9 cellular contexts compared by ENCODE assay signal in genomic region chr6:56757585-56757984, GRCh38.
A peak's percentile ranks its signal among the peaks of the same experiment; 100 is the strongest.
DNase-seq lines count a peak whose midpoint lies in the region; ATAC-seq, FAIRE-seq and TF ChIP-seq lines count a peak whose summit lies in the region.
"Had no signal": no experiment of that assay in that cellular context is flagged by ENCODE, and none has a peak within 500 bp of the region (broad histone marks: within the 10 kb centered on the region; RNA-seq: fewer than 3 reads in every experiment).

No MANE protein-coding gene starts in this region.

- no peak overlapping the region for H3K27ac ChIP-seq in coronary artery

- no peak for FAIRE-seq in H54 (lab: Jason Lieb, UNC)

- CTCF ChIA-PET in Calu3 (lab: Charles Lee): interaction anchor here (0.6 to 3.1 kb wide), 9 partner anchors 13 to 133 kb away, joined by 3 to 15 read pairs (median 4); no protein-coding TSS in a partner anchor

- H3K4me1 Mint-ChIP-seq in Calu3 (ENCODE audit: low read depth, unreplicated experiment) (peaks cover 57% of the 10 kb centered on the region), brain (peaks cover 79% of the 10 kb centered on the region)
- H3K4me1 Mint-ChIP-seq: central memory CD8-positive, alpha-beta T cell had no signal

- peak; percentile 54 for DNase-seq in Calu3
- DNase-seq in medulla oblongata (ENCODE audit: extremely low spot score): peak; percentile 82
- no peak for DNase-seq in NCI-H526 (lab: John Stamatoyannopoulos, UW)
- no peak for DNase-seq in LoVo (ENCODE audit: low spot score)
- DNase-seq in coronary artery (ENCODE audit: low spot score): no peak
- no peak for DNase-seq in H54 (ENCODE audit: insufficient read length, low spot score)

- intact Hi-C loops in Calu3 (cut with micrococcal nuclease; ENCODE audit: unreplicated experiment): loop anchor here (1.0 to 5.0 kb wide), 2 partner anchors 48 to 105 kb away; no protein-coding TSS in a partner anchor

- H3K27me3 Mint-ChIP-seq in Calu3 (ENCODE audit: unreplicated experiment) (no peaks in the 10 kb centered on the region), brain (no peaks in the 10 kb centered on the region)
- H3K27me3 Mint-ChIP-seq: central memory CD8-positive, alpha-beta T cell had no signal

- TF ChIP-seq CTCF in Calu3 (IDR thresholded peaks at IDR 0.05; ENCODE audit: unreplicated experiment) (peak; percentile 60), brain (conservative IDR thresholded peaks at IDR 0.05) (peak in 1 of 2 experiments; percentile 27), coronary artery (IDR thresholded peaks at IDR 0.05) (no peak)

- BruUV-seq in Calu3 (replicated peaks; lab: Mats Ljungman, UMichigan): no TSS peak

- H3K9me3 Mint-ChIP-seq in Calu3 (ENCODE audit: low read depth, unreplicated experiment): no peaks in the 10 kb centered on the region
- no peaks in the 10 kb centered on the region for H3K9me3 Mint-ChIP-seq in brain
- H3K9me3 Mint-ChIP-seq: central memory CD8-positive, alpha-beta T cell had no signal

- H3K27ac Mint-ChIP-seq in Calu3 (ENCODE audit: unreplicated experiment): no peak overlapping the region
- H3K27ac Mint-ChIP-seq in brain: peak overlapping the region in 4 of 5 experiments; percentile 64 to 88 (median 74)

- TF ChIP-seq POLR2A in H54 (IDR thresholded peaks at IDR 0.05; ENCODE audit: low read depth, low read length): no peak

- H3K4me3 Mint-ChIP-seq in Calu3 (ENCODE audit: low read depth, unreplicated experiment) (no peak overlapping the region), brain (peak overlapping the region in 3 of 5 experiments; percentile 10 to 67 (median 45))
- H3K4me3 Mint-ChIP-seq: central memory CD8-positive, alpha-beta T cell had no signal

- ATAC-seq in HG02870 (IDR thresholded peaks at IDR 0.05; ENCODE audit: unreplicated experiment): peak; percentile 34

- H3K36me3 Mint-ChIP-seq in Calu3 (ENCODE audit: insufficient read depth, unreplicated experiment) (no peaks in the 10 kb centered on the region), brain (peaks cover 5% of the 10 kb centered on the region)

- H3K4me3 ChIP-seq in coronary artery: no peak overlapping the region

Comparison
In these comparisons a context has a peak if more than half of its experiments do, and no peak if none do; other contexts are left out.
1. DNase-seq: peak in Calu3 (single experiment) and medulla oblongata (single experiment); none in NCI-H526 (0 of 2), LoVo (single experiment), coronary artery (single experiment) and H54 (single experiment).